8 cellular contexts compared by ENCODE assay signal in the genomic region with DNA sequence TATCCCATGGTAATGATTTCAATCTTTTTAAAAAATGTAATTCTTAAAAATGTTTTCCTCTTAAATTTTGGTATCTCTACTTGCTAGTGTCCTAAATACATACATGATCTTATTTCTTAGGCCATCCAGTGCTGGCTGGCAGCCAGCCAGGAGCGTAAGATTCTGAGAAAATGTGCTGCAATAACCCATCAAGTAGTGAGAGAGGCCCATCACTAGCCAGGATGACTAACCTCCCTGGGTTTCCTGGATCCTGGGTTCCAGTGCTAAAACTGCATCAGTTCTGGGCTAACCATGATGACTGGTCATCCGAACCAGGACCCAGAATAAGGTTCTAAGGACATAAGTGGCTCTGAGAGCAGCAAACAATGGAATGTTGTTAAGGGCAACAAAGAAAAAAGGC. TPM values are rescaled to one million over a fixed set of nuclear protein-coding genes. Genes with fewer than 3 reads are reported as not detected.
DNase-seq lines count a peak whose midpoint lies in the region; ATAC-seq and TF ChIP-seq lines count a peak whose summit lies in the region.

No MANE protein-coding gene starts in this region.

- 61 to 75% methylated on average over 2 of the region's 2 CpGs for WGBS in lower leg skin, 2 donors

- DNase-seq in ACHN (peak; percentile 17), HCEC 1CT (peak; percentile 82), astrocyte of the cerebellum (ENCODE audit: low read depth) (peak; percentile 13), lower leg skin (ENCODE audit: low spot score in 2 of 2) (peak; percentile 34 to 91), NCI-H446 treated with DMSO at 0.1 percent for 48 hours (lab: John Stamatoyannopoulos, UW) (no peak), caudate nucleus (lab: John Stamatoyannopoulos, UW) (no peak), amniotic stem cell (lab: John Stamatoyannopoulos, UW) (no peak)

- no peak for ATAC-seq in HG03159 (IDR thresholded peaks at IDR 0.05; ENCODE audit: unreplicated experiment)

- no peak for TF ChIP-seq POLR2A in lower leg skin (IDR thresholded peaks at IDR 0.05)

- H3K4me3 ChIP-seq in astrocyte of the cerebellum (ENCODE audit: low read depth, low read length) (no peak overlapping the region), lower leg skin (ENCODE audit: low read depth, poor library complexity, severe bottlenecking) (no peak overlapping the region)

- TF ChIP-seq CTCF in astrocyte of the cerebellum (IDR thresholded peaks at IDR 0.05; ENCODE audit: low read depth, low read length, missing control alignments) (no peak), lower leg skin (IDR thresholded peaks at IDR 0.05) (no peak)

- in situ Hi-C loops in ACHN (cut with HindIII; ENCODE audit: low pct_ligation_motif_present, low pct_unique_long_range_greater_than_20kb, low sequenced_read_pairs) (no loop called here), astrocyte of the cerebellum (cut with HindIII; ENCODE audit: low sequenced_read_pairs) (no loop called here)

- intact Hi-C loops in lower leg skin (cut with DNase I; ENCODE audit: low total_unique reads) = no loop called here

- no peak overlapping the region for H3K27ac ChIP-seq in caudate nucleus (ENCODE audit: low read depth, low read length)

RNA-seq across cellular contexts. Expression of a gene that starts 15.7 kb away (rescaled TPM):
- total RNA-seq in lower leg skin = 1 to 10 TPM in 3 of 4 donors, under 1 TPM in 1; 0.68 to 6.4 (median 3.6) TPM

RNA-seq across cellular contexts. Expression of a gene that starts 42.0 kb away (rescaled TPM):
- total RNA-seq in lower leg skin = 10 to 100 TPM in 2 of 4 donors, 1 to 10 TPM in 2; 2.2 to 14.0 (median 10.1) TPM

Comparison
In these comparisons a context has a peak if more than half of its experiments do, and no peak if none do; other contexts are left out.
1. DNase-seq: peak in ACHN (single experiment), HCEC 1CT (single experiment), astrocyte of the cerebellum (single experiment) and lower leg skin (2 of 2); none in NCI-H446 treated with DMSO at 0.1 percent for 48 hours (single experiment), caudate nucleus (0 of 61) and amniotic stem cell (single experiment).